ENCODE assay signal across 19 cellular contexts in the genomic region with DNA sequence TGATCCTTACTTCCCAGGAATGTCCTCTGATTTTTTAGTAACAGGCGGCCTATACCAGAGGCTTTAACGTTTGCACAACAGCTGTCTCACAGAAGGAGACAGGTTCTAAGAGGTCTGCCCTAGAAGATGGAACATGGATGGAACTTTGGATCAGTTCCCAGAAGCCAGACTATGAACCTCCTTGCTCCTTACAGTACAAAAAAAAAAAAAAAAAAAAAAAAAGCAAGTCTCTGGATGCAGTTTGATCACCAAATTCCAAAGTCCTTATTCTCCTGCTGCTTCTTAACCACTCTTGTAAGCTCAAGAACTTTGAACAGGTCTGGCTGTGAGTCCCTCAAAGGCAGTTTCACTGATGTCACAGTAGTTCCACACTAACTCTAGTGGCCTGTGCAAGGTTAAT. TPM values are rescaled to one million over a fixed set of nuclear protein-coding genes. Genes with fewer than 3 reads are reported as not detected.
DNase-seq lines count a peak whose midpoint lies in the region; ATAC-seq, FAIRE-seq and TF ChIP-seq lines count a peak whose summit lies in the region.
"Had no signal": no experiment of that assay in that cellular context is flagged by ENCODE, and none has a peak within 500 bp of the region (broad histone marks: within the 10 kb centered on the region; RNA-seq: fewer than 3 reads in every experiment).

No MANE protein-coding gene starts in this region.

- H3K27ac ChIP-seq in ACC112 (ENCODE audit: low read depth, low read length): 0 out of 2 replicates have a peak overlapping the region, but pooled peaks have one; percentile 50
- peak overlapping the region in 1 of 2 donors; percentile 47 for H3K27ac ChIP-seq in kidney (ENCODE audit: low read depth in 2 of 2, low read length in 2 of 2)
- H3K27ac ChIP-seq: parathyroid adenoma, upper lobe of left lung had no signal

- ATAC-seq in HG03139 (IDR thresholded peaks at IDR 0.05; ENCODE audit: unreplicated experiment) (no peak), GM18517 (IDR thresholded peaks at IDR 0.05; ENCODE audit: unreplicated experiment) (no peak)

- no peaks in the 10 kb centered on the region for H3K36me3 ChIP-seq in ACC112 (ENCODE audit: insufficient read depth, low read length)
- H3K36me3 ChIP-seq in kidney (ENCODE audit: control insufficient read depth in 1 of 2, insufficient read depth in 2 of 2, low read length in 2 of 2): no peaks in the 10 kb centered on the region

- intact Hi-C loops in kidney (cut with DNase I): no loop called here

- H3K4me1 ChIP-seq in ACC112 (ENCODE audit: control insufficient read depth, insufficient read depth, low read length, unreplicated experiment): peaks cover 34% of the 10 kb centered on the region
- H3K4me1 ChIP-seq in kidney (ENCODE audit: control insufficient read depth in 1 of 2, insufficient read depth in 1 of 2, low read depth in 1 of 2, low read length in 2 of 2): peaks cover 0 to 8% of the 10 kb centered on the region in 2 donors

- no peak for FAIRE-seq in kidney (lab: Jason Lieb, UNC)

- H3K9ac ChIP-seq in kidney (ENCODE audit: low read length in 2 of 2): no peak overlapping the region
- H3K9ac ChIP-seq: parathyroid adenoma had no signal

- no peak for TF ChIP-seq CTCF in kidney (IDR thresholded peaks at IDR 0.05; ENCODE audit: borderline replicate concordance, extremely low read depth, insufficient read depth)

- H3K9me3 ChIP-seq in kidney (ENCODE audit: control insufficient read depth in 1 of 2, low read length in 2 of 2): no peaks in the 10 kb centered on the region
- H3K9me3 ChIP-seq: Caco-2, upper lobe of left lung had no signal

- no peak overlapping the region for H2AFZ ChIP-seq in ACC112 (ENCODE audit: low read length, unreplicated experiment)
- H2AFZ ChIP-seq: parathyroid adenoma had no signal

- H3K79me2 ChIP-seq in ACC112 (ENCODE audit: control insufficient read depth, insufficient read depth, low read length, unreplicated experiment): peaks cover 29% of the 10 kb centered on the region

- H3K27me3 ChIP-seq in ACC112 (ENCODE audit: insufficient read depth, low read length): no peaks in the 10 kb centered on the region
- H3K27me3 ChIP-seq: upper lobe of left lung had no signal

- no peak overlapping the region for H3K4me3 ChIP-seq in ACC112 (ENCODE audit: low read depth, low read length)
- H3K4me3 ChIP-seq in kidney (ENCODE audit: low read length in 2 of 2): no peak overlapping the region
- H3K4me3 ChIP-seq: upper lobe of left lung had no signal

- DNase-seq in H4 (ENCODE audit: low spot score) (peak; percentile 4), astrocyte of the hippocampus (ENCODE audit: low read depth, low spot score) (peak; percentile 15), kidney tubule cell (ENCODE audit: low spot score) (peak; percentile 17), kidney (no peak), NCI-H2227 treated with DMSO at 0.1 percent for 48 hours (lab: John Stamatoyannopoulos, UW) (no peak)
- DNase-seq: activated CD4-positive, alpha-beta T cell treated with anti-CD3 and anti-CD28 coated beads for 48 hours; Caco-2; endodermal cell; GF-D8; KBM-7; NCI-H345; SHP77 treated with DMSO at 0.1 percent for 48 hours; stimulated activated naive CD4-positive, alpha-beta T cell; T-helper 9 cell; upper lobe of left lung had no signal

RNA-seq across cellular contexts. Expression of gene TRMT11, which starts 2.0 kb away (rescaled TPM):
- total RNA-seq in H4 (2014; rRNA removed; shearing (Covaris generic)): 18.4 and 19.1 TPM in 2 replicates
- total RNA-seq in kidney: 25.1 TPM
- polyA plus RNA-seq in kidney (ENCODE audit: insufficient read depth, low read depth, low replicate concordance): 10.6 TPM

RNA-seq across cellular contexts. Expression of gene HINT3, which starts 27.7 kb away (rescaled TPM):
- total RNA-seq in H4 (2014; rRNA removed; shearing (Covaris generic)): 10.0 and 10.6 TPM in 2 replicates
- total RNA-seq in kidney: 21.4 TPM
- polyA plus RNA-seq in kidney (ENCODE audit: insufficient read depth, low read depth, low replicate concordance): 18.9 TPM

Comparison
In these comparisons a context has a peak if more than half of its experiments do, and no peak if none do; other contexts are left out.
1. DNase-seq: peak in H4 (single experiment), astrocyte of the hippocampus (single experiment) and kidney tubule cell (single experiment); none in kidney (single experiment) and NCI-H2227 treated with DMSO at 0.1 percent for 48 hours (single experiment).